In the genomic region with DNA sequence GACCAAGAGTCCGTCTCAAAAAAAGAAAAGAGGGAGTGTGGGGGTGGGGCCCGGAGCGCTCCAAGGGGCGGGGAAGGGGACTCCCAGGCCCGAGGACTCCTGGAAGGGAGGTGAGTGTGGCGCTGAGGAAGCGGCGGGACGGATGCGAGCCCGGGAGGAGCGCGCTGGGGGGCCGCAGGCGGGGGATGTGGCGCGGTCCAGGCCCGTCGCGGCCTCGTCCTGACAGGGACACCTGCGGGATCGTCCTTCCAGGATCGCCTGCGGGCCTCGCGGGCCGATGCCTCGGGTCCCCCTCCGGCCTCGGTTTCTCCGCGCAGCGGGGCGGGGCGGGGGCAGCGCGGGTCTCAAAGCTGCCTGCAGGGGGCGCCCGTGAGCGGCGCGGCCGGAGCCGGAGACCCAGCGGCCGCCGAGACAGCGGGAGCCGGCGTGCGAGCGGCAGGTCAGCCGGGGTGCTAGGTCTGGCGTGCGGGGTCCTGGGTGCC, we compare ENCODE assay signal across 8 cellular contexts. TPM values are rescaled to one million over a fixed set of nuclear protein-coding genes. Genes with fewer than 3 reads are reported as not detected.
A peak's percentile ranks its signal among the peaks of the same experiment; 100 is the strongest.
DNase-seq lines count a peak whose midpoint lies in the region; ATAC-seq and TF ChIP-seq lines count a peak whose summit lies in the region.

No MANE protein-coding gene starts in this region.

- H3K9me2 ChIP-seq in OCI-LY1 (ENCODE audit: low read depth, low read length), result no peaks in the 10 kb centered on the region

- peak overlapping the region; percentile 51 for H3K4me3 Mint-ChIP-seq in activated T-helper 17 cell treated with anti-CD3 and anti-CD28 coated beads, Interleukin-2, amount 50 U/mL, for 72 hours

- TF ChIP-seq POLR2A in GM15510 (IDR thresholded peaks at IDR 0.05; ENCODE audit: borderline replicate concordance, extremely low read depth, insufficient read length), result peak; percentile 30
- no peak for TF ChIP-seq POLR2A in gastroesophageal sphincter (IDR thresholded peaks at IDR 0.05)

- no peaks in the 10 kb centered on the region for H3K9me3 Mint-ChIP-seq in activated T-helper 17 cell treated with anti-CD3 and anti-CD28 coated beads, Interleukin-2, amount 50 U/mL, for 72 hours

- H3K23ac ChIP-seq in trophoblast cell (ENCODE audit: low read length), result no peak overlapping the region

- no peak overlapping the region for H3K14ac ChIP-seq in trophoblast cell (ENCODE audit: low read length)

- H2AFZ ChIP-seq in OCI-LY1 (ENCODE audit: low read length) (no peak overlapping the region), trophoblast cell (ENCODE audit: insufficient read depth, low read length, poor library complexity) (no peak overlapping the region)

- peak; percentile 73 for TF ChIP-seq CTCF in OCI-LY1 (IDR thresholded peaks at IDR 0.05; ENCODE audit: low read length)
- TF ChIP-seq CTCF in gastroesophageal sphincter (IDR thresholded peaks at IDR 0.05), result peak in 3 of 4 experiments; percentile 87 to 96 (median 95)

- H3K79me2 ChIP-seq in OCI-LY1 (ENCODE audit: insufficient read depth, low read length) (no peaks in the 10 kb centered on the region), trophoblast cell (ENCODE audit: control insufficient read depth, insufficient read depth, low read length, poor library complexity) (no peaks in the 10 kb centered on the region)

- H3K4me3 ChIP-seq in OCI-LY1 (ENCODE audit: low read depth, low read length, poor library complexity, severe bottlenecking), result peak overlapping the region; percentile 69
- peak overlapping the region; percentile 30 to 62 for H3K4me3 ChIP-seq in gastroesophageal sphincter
- no peak overlapping the region for H3K4me3 ChIP-seq in trophoblast cell (ENCODE audit: low read depth, low read length)
- peak overlapping the region in 1 of 2 donors; percentile 17 for H3K4me3 ChIP-seq in aorta (ENCODE audit: low read length in 2 of 2)

- no peaks in the 10 kb centered on the region for H3K79me1 ChIP-seq in trophoblast cell (ENCODE audit: low read length)

- peak overlapping the region; percentile 68 for H3K9ac ChIP-seq in OCI-LY1 (ENCODE audit: low read length)
- H3K9ac ChIP-seq in trophoblast cell (ENCODE audit: low read length), result no peak overlapping the region

- no peak overlapping the region for H2AK5ac ChIP-seq in trophoblast cell (ENCODE audit: low read length)

- H3K36me3 Mint-ChIP-seq in activated T-helper 17 cell treated with anti-CD3 and anti-CD28 coated beads, Interleukin-2, amount 50 U/mL, for 72 hours (ENCODE audit: low read depth), result peaks cover 20% of the 10 kb centered on the region

- TF ChIP-seq EP300 in gastroesophageal sphincter (IDR thresholded peaks at IDR 0.05), result no peak

- intact Hi-C loops in aorta (cut with DNase I), result loop anchor here (5.0 kb wide), 2 partner anchors 79 to 99 kb away; no protein-coding TSS in a partner anchor

- peaks cover 12% of the 10 kb centered on the region for H3K4me1 Mint-ChIP-seq in activated T-helper 17 cell treated with anti-CD3 and anti-CD28 coated beads, Interleukin-2, amount 50 U/mL, for 72 hours

- no peaks in the 10 kb centered on the region for H3K27me3 Mint-ChIP-seq in activated T-helper 17 cell treated with anti-CD3 and anti-CD28 coated beads, Interleukin-2, amount 50 U/mL, for 72 hours

- H4K20me1 ChIP-seq in OCI-LY1 (ENCODE audit: insufficient read depth, low read length), result no peaks in the 10 kb centered on the region

- H3K4me1 ChIP-seq in OCI-LY1 (ENCODE audit: insufficient read depth, low read length, severe bottlenecking), result peaks cover 48% of the 10 kb centered on the region
- H3K4me1 ChIP-seq in gastroesophageal sphincter, result peaks cover 0 to 39% (median 16%) of the 10 kb centered on the region in 3 donors
- peaks cover 6 to 7% of the 10 kb centered on the region in 2 experiments for H3K4me1 ChIP-seq in trophoblast cell (ENCODE audit: control insufficient read depth in 1 of 2, insufficient read depth in 2 of 2, low read length in 2 of 2)
- no peaks in the 10 kb centered on the region for H3K4me1 ChIP-seq in aorta (ENCODE audit: control insufficient read depth in 1 of 2, insufficient read depth in 2 of 2, low read length in 2 of 2)

- H3K18ac ChIP-seq in trophoblast cell (ENCODE audit: low read length), result no peak overlapping the region

- H3F3A ChIP-seq in OCI-LY1 (ENCODE audit: insufficient read depth, low read length), result no peaks in the 10 kb centered on the region

- H3K36me3 ChIP-seq in OCI-LY1 (ENCODE audit: insufficient read depth, low read length) (no peaks in the 10 kb centered on the region), gastroesophageal sphincter (no peaks in the 10 kb centered on the region), trophoblast cell (ENCODE audit: control insufficient read depth in 1 of 2, insufficient read depth in 2 of 2, low read length in 2 of 2) (peaks cover 2 to 4% of the 10 kb centered on the region in 2 experiments), aorta (ENCODE audit: control insufficient read depth in 1 of 2, insufficient read depth in 2 of 2, low read length in 1 of 2) (no peaks in the 10 kb centered on the region)

- peak overlapping the region; percentile 70 for H3K4me2 ChIP-seq in OCI-LY1 (ENCODE audit: low read length)
- peak overlapping the region; percentile 91 for H3K4me2 ChIP-seq in trophoblast cell (ENCODE audit: low read length)

- no CpG with 5 or more reads among the region's 56 CpGs for WGBS in gastroesophageal sphincter (ENCODE audit: low coverage in 1 of 2), 2 donors
- no CpG with 5 or more reads among the region's 56 CpGs for WGBS in trophoblast cell (ENCODE audit: extremely low coverage, insufficient coverage, insufficient read length)
- 0 to 1% methylated on average over 37 to 56 of the region's 56 CpGs for WGBS in aorta, 2 donors

- no peak overlapping the region for H4K91ac ChIP-seq in trophoblast cell (ENCODE audit: low read depth, low read length)

- ATAC-seq in activated T-helper 17 cell treated with anti-CD3 and anti-CD28 coated beads, Interleukin-2, amount 50 U/mL, for 72 hours (replicated peaks), result peak; percentile 63
- ATAC-seq in gastroesophageal sphincter (peak; percentile 79), aorta (ENCODE audit: low FRiP score) (peak; percentile 75)

- no peak overlapping the region for H4K8ac ChIP-seq in trophoblast cell (ENCODE audit: low read depth, low read length)

- H2BK12ac ChIP-seq in trophoblast cell (ENCODE audit: low read length), result no peak overlapping the region

- H3K9me3 ChIP-seq in OCI-LY1 (ENCODE audit: low read length) (no peaks in the 10 kb centered on the region), gastroesophageal sphincter (no peaks in the 10 kb centered on the region), trophoblast cell (ENCODE audit: insufficient read depth, low read depth, low read length) (no peaks in the 10 kb centered on the region), aorta (ENCODE audit: control insufficient read depth, low read length) (no peaks in the 10 kb centered on the region)

- H3K27me3 ChIP-seq in OCI-LY1 (ENCODE audit: insufficient read depth, low read length) (no peaks in the 10 kb centered on the region), gastroesophageal sphincter (peaks cover 44% of the 10 kb centered on the region), trophoblast cell (ENCODE audit: insufficient read depth, low read length) (peaks cover 16% of the 10 kb centered on the region), aorta (ENCODE audit: control insufficient read depth in 1 of 2, insufficient read depth in 2 of 2, low read length in 1 of 2) (no peaks in the 10 kb centered on the region)

- H2BK5ac ChIP-seq in trophoblast cell (ENCODE audit: low read depth, low read length, poor library complexity), result no peak overlapping the region

- H2BK120ac ChIP-seq in trophoblast cell (ENCODE audit: insufficient read depth, low read length, poor library complexity), result no peak overlapping the region

- H4K12ac ChIP-seq in trophoblast cell (ENCODE audit: low read depth, low read length), result no peak overlapping the region

- H3K27ac Mint-ChIP-seq in activated T-helper 17 cell treated with anti-CD3 and anti-CD28 coated beads, Interleukin-2, amount 50 U/mL, for 72 hours, result no peak overlapping the region

- H3K4ac ChIP-seq in trophoblast cell (ENCODE audit: low read depth, low read length), result no peak overlapping the region

- H3K27ac ChIP-seq in OCI-LY1 (ENCODE audit: low read depth, low read length, poor library complexity, severe bottlenecking) (no peak overlapping the region), gastroesophageal sphincter (peak overlapping the region in 2 of 4 donors; percentile 24 to 60), trophoblast cell (ENCODE audit: low read depth, low read length) (no peak overlapping the region), aorta (ENCODE audit: low read depth in 1 of 2, low read length in 2 of 2) (no peak overlapping the region)

- DNase-seq in trophoblast cell (peak in 1 of 2 donors; percentile 68), aorta (peak; percentile 76 to 91), HT-29 (ENCODE audit: low spot score) (no peak), mesenteric fat pad (ENCODE audit: low spot score) (no peak)

RNA-seq across cellular contexts. Expression of a gene that starts 3.8 kb away (rescaled TPM):
- 10 to 100 TPM; 25.9 to 47.8 TPM for total RNA-seq in activated T-helper 17 cell treated with anti-CD3 and anti-CD28 coated beads, Interleukin-2, amount 50 U/mL, for 72 hours
- total RNA-seq in gastroesophageal sphincter (1 to 10 TPM; 1.9 to 5.7 (median 3.3) TPM), aorta (1 to 10 TPM; 4.5 to 5.1 TPM), mesenteric fat pad (2.6 TPM)
- 2.0 and 2.6 TPM in 2 replicates for polyA plus RNA-seq in trophoblast cell (2013)
- polyA plus RNA-seq in aorta, result 1 to 10 TPM; 2.5 to 4.8 TPM
- total RNA-seq in HT-29 (2014; rRNA removed; shearing (Covaris generic)), result 0.36 and 0.44 TPM in 2 replicates

Comparison
In these comparisons a context has a peak if more than half of its experiments do, and no peak if none do; other contexts are left out.
1. DNase-seq: peak in aorta (2 of 2); none in HT-29 (single experiment) and mesenteric fat pad (single experiment).
2. Peak in every context shown above with its lines, with median percentiles within 50 percentile points of each other: ATAC-seq.